ENCODE assay signal across 23 cellular contexts in genomic region chrX:133980832-133981588, GRCh38. TPM values are rescaled to one million over a fixed set of nuclear protein-coding genes. Genes with fewer than 3 reads are reported as not detected.
DNase-seq lines count a peak whose midpoint lies in the region; ATAC-seq, FAIRE-seq and TF ChIP-seq lines count a peak whose summit lies in the region.
"Had no signal": no experiment of that assay in that cellular context is flagged by ENCODE, and none has a peak within 500 bp of the region (broad histone marks: within the 10 kb centered on the region; RNA-seq: fewer than 3 reads in every experiment).

No MANE protein-coding gene starts in this region.

- H4K20me1 ChIP-seq in GM23338 (replicated peaks; ENCODE audit: insufficient read depth) (no peaks in the 10 kb centered on the region), astrocyte (ENCODE audit: insufficient read depth, low read length) (no peaks in the 10 kb centered on the region)

- TF ChIP-seq CTCF in GM23338 (conservative IDR thresholded peaks at IDR 0.05; ENCODE audit: low read depth in 2 of 2) (no peak), astrocyte (IDR thresholded peaks at IDR 0.05; ENCODE audit: insufficient read depth, low read depth, low read length) (no peak), fibroblast of villous mesenchyme (IDR thresholded peaks at IDR 0.05; ENCODE audit: insufficient read depth, low read depth, low read length) (no peak), osteocyte (IDR thresholded peaks at IDR 0.05) (no peak)

- no peaks in the 10 kb centered on the region for H3F3A ChIP-seq in GM23338 (replicated peaks; ENCODE audit: low read depth)

- H3K4me1 Mint-ChIP-seq in GM23338 (peaks cover 39% of the 10 kb centered on the region), astrocyte (ENCODE audit: low read depth, unreplicated experiment) (peaks cover 2% of the 10 kb centered on the region), osteocyte (ENCODE audit: unreplicated experiment) (peaks cover 37% of the 10 kb centered on the region)

- H3K4me1 ChIP-seq in GM23338 (ENCODE audit: insufficient read depth) (peaks cover 38% of the 10 kb centered on the region), astrocyte (ENCODE audit: insufficient read depth, low read length) (no peaks in the 10 kb centered on the region)

- H2AFZ ChIP-seq in GM23338 (no peak overlapping the region), astrocyte (ENCODE audit: low read depth, low read length) (no peak overlapping the region)

- H3K36me3 ChIP-seq in GM23338 (ENCODE audit: insufficient read depth) (no peaks in the 10 kb centered on the region), astrocyte (ENCODE audit: insufficient read depth, low read length) (no peaks in the 10 kb centered on the region)

- H3K79me2 ChIP-seq in GM23338 (replicated peaks; ENCODE audit: insufficient read depth) (peaks cover 11% of the 10 kb centered on the region), astrocyte (ENCODE audit: insufficient read depth, low read length) (no peaks in the 10 kb centered on the region)

- no peak overlapping the region for H3K4me3 ChIP-seq in GM23338
- no peak overlapping the region for H3K4me3 ChIP-seq in astrocyte (ENCODE audit: insufficient read depth, low read depth, low read length)
- no peak overlapping the region for H3K4me3 ChIP-seq in fibroblast of villous mesenchyme (ENCODE audit: low read depth, low read length)

- H3K9me3 Mint-ChIP-seq in GM23338 (no peaks in the 10 kb centered on the region), astrocyte (ENCODE audit: unreplicated experiment) (no peaks in the 10 kb centered on the region), osteocyte (ENCODE audit: unreplicated experiment) (no peaks in the 10 kb centered on the region)

- no peak for DNase-seq in GM23338 (ENCODE audit: low spot score)
- no peak for DNase-seq in astrocyte (ENCODE audit: low read depth)
- DNase-seq in fibroblast of villous mesenchyme (ENCODE audit: low read depth), result peak; percentile 11
- no peak for DNase-seq in osteocyte (ENCODE audit: extremely low spot score, unreplicated experiment)
- no peak for DNase-seq in T1000 (lab: John Stamatoyannopoulos, UW)
- DNase-seq in NCI-H2171 treated with DMSO at 0.1 percent for 48 hours (lab: John Stamatoyannopoulos, UW), result no peak
- DNase-seq in NCI-H226, result no peak
- DNase-seq: DMS53, GDM1, HCEC 1CT, KG1, NCI-H1092 treated with DMSO at 0.1 percent for 48 hours, NCI-H1436 treated with DMSO at 0.1 percent for 48 hours, NCI-H1930, NCI-H526 treated with DMSO at 0.1 percent for 48 hours, PC-3, Right ventricle myocardium superior had no signal

- peaks cover 12% of the 10 kb centered on the region for H3K27me3 ChIP-seq in GM23338 (ENCODE audit: insufficient read depth)
- peaks cover 8% of the 10 kb centered on the region for H3K27me3 ChIP-seq in astrocyte (ENCODE audit: insufficient read depth, low read length)

- H3K27ac Mint-ChIP-seq in GM23338 (no peak overlapping the region; the same call in none of the 2 replicates), astrocyte (ENCODE audit: unreplicated experiment) (no peak overlapping the region), osteocyte (ENCODE audit: unreplicated experiment) (peak overlapping the region; percentile 51)
- H3K27ac Mint-ChIP-seq: CD14-positive monocyte had no signal

- peak overlapping the region; percentile 76; the same call in 1 of the 2 replicates for H3K27ac ChIP-seq in GM23338 (ENCODE audit: low read depth)
- H3K27ac ChIP-seq in astrocyte (ENCODE audit: low read depth, low read length), result no peak overlapping the region
- H3K27ac ChIP-seq: HL-60 had no signal

- peak; percentile 13 for FAIRE-seq in astrocyte (lab: Jason Lieb, UNC)
- FAIRE-seq: A204.1, D721Med, GM18507 had no signal

- no peaks in the 10 kb centered on the region for H3K36me3 Mint-ChIP-seq in GM23338 (ENCODE audit: low read depth)
- no peaks in the 10 kb centered on the region for H3K36me3 Mint-ChIP-seq in astrocyte (ENCODE audit: low read depth, unreplicated experiment)
- H3K36me3 Mint-ChIP-seq in osteocyte (ENCODE audit: unreplicated experiment), result peaks cover 2% of the 10 kb centered on the region
- H3K36me3 Mint-ChIP-seq: CD14-positive monocyte had no signal

- H3K9ac ChIP-seq in astrocyte (ENCODE audit: low read length), result no peak overlapping the region

- H3K4me2 ChIP-seq in GM23338 (peak overlapping the region; percentile 88; the same call in 1 of the 2 replicates), astrocyte (ENCODE audit: low read length) (no peak overlapping the region)

- H3K4me3 Mint-ChIP-seq in GM23338, result no peak overlapping the region; the same call in 2 of the 3 replicates
- no peak overlapping the region for H3K4me3 Mint-ChIP-seq in astrocyte (ENCODE audit: unreplicated experiment)
- H3K4me3 Mint-ChIP-seq in osteocyte (ENCODE audit: unreplicated experiment), result no peak overlapping the region
- H3K4me3 Mint-ChIP-seq: CD14-positive monocyte had no signal

- ATAC-seq in GM23338 (no peak), GM21529 (IDR thresholded peaks at IDR 0.05; ENCODE audit: unreplicated experiment) (no peak)
- ATAC-seq: PC-3 had no signal

- no peaks in the 10 kb centered on the region for H3K9me2 ChIP-seq in GM23338 (ENCODE audit: insufficient read depth)

- H3K27me3 Mint-ChIP-seq in GM23338 (ENCODE audit: insufficient read depth, low read depth, poor library complexity), result peaks cover 14% of the 10 kb centered on the region
- H3K27me3 Mint-ChIP-seq in astrocyte (ENCODE audit: low read depth, unreplicated experiment), result peaks cover 22% of the 10 kb centered on the region
- H3K27me3 Mint-ChIP-seq in osteocyte (ENCODE audit: unreplicated experiment), result peaks cover 20% of the 10 kb centered on the region

- H3K9me3 ChIP-seq in astrocyte (ENCODE audit: insufficient read depth, low read depth, low read length), result no peaks in the 10 kb centered on the region

TF ChIP-seq in GM23338, 12 proteins besides CTCF, POLR2A, EP300 and RAD21 (continues in another document):
- TF ChIP-seq POLR2AphosphoS5 (IDR thresholded peaks at IDR 0.05; ENCODE audit: low read depth) (no peak), REST (IDR thresholded peaks at IDR 0.05; ENCODE audit: unreplicated experiment) (no peak), CREB1 (CRISPR knock-in tag; IDR thresholded peaks at IDR 0.05; ENCODE audit: low read depth) (no peak), EZH2 (IDR thresholded peaks at IDR 0.05; ENCODE audit: low read depth, unreplicated experiment) (no peak), ZNF114 (CRISPR knock-in tag; IDR thresholded peaks at IDR 0.05) (no peak), EZH2phosphoT487 (IDR thresholded peaks at IDR 0.05; ENCODE audit: unreplicated experiment) (no peak), ZNF331 (CRISPR knock-in tag; IDR thresholded peaks at IDR 0.05; ENCODE audit: low read depth) (no peak), STAT1 (IDR thresholded peaks at IDR 0.05; ENCODE audit: unreplicated experiment) (no peak), NANOG (IDR thresholded peaks at IDR 0.05; ENCODE audit: borderline replicate concordance) (no peak), JUNB (IDR thresholded peaks at IDR 0.05; ENCODE audit: unreplicated experiment) (no peak)

RNA-seq across cellular contexts. Expression of gene GPC3, which starts 4.4 kb away (rescaled TPM):
- total RNA-seq in GM23338 (2014; rRNA removed; shearing (Covaris generic)), result 60.1 and 61.2 TPM in 2 replicates
- polyA plus RNA-seq in GM23338 (2016; fragmentation: Nextera tagmentation; extraction: Ambion mirVana), result 34.3 and 36.8 TPM in 2 replicates
- total RNA-seq in astrocyte, result 2.7 and 8.2 TPM in 2 replicates
- 0.32 TPM in 1 of 2 replicates, not detected in the other for total RNA-seq in fibroblast of villous mesenchyme
- total RNA-seq in osteocyte, result 18.6 and 19.6 TPM in 2 replicates
- total RNA-seq: PC-3 had no signal
- polyA plus RNA-seq: CD14-positive monocyte had no signal
